ENCODE assay signal across 8 cellular contexts in genomic region chr2:173402405-173402974, GRCh38. TPM values are rescaled to one million over a fixed set of nuclear protein-coding genes. Genes with fewer than 3 reads are reported as not detected.
DNase-seq lines count a peak whose midpoint lies in the region; FAIRE-seq and TF ChIP-seq lines count a peak whose summit lies in the region.

No MANE protein-coding gene starts in this region.

- DNase-seq in AG08396 (ENCODE audit: low spot score) (peak; percentile 85), GM19238 (ENCODE audit: insufficient read length, low spot score) (peak; percentile 63), Karpas-422 (peak; percentile 93), RCC 7860 (ENCODE audit: low spot score) (peak; percentile 77), activated T-helper 1 cell treated with Interleukin-2 at 50 U/mL for 16 hours (ENCODE audit: low read depth) (peak; percentile 44), fibroblast of villous mesenchyme (ENCODE audit: low read depth) (peak; percentile 82), neuronal stem cell (ENCODE audit: low spot score) (peak; percentile 81)

- H4K20me1 ChIP-seq in Karpas-422 (ENCODE audit: insufficient read depth, low read depth, low read length) = no peaks in the 10 kb centered on the region

- no CpG with 5 or more reads among the region's 21 CpGs for WGBS in neuronal stem cell (ENCODE audit: extremely low coverage in 2 of 2, insufficient read length in 2 of 2, insufficient replicate concordance in 1 of 2), 2 donors

- no peaks in the 10 kb centered on the region for H3K27me3 ChIP-seq in Karpas-422 (ENCODE audit: low read length)
- H3K27me3 ChIP-seq in neuronal stem cell (ENCODE audit: control insufficient read depth in 3 of 3, insufficient read depth in 3 of 3, low read depth in 1 of 3, low read length in 3 of 3) = no peaks in the 10 kb centered on the region
- H3K27me3 ChIP-seq in stomach smooth muscle (ENCODE audit: control insufficient read depth in 1 of 2, insufficient read depth in 2 of 2, low read length in 2 of 2) = peaks cover 32 to 33% of the 10 kb centered on the region in 2 donors

- no peak overlapping the region for H2BK5ac ChIP-seq in neuronal stem cell (ENCODE audit: low read length)

- H3K18ac ChIP-seq in neuronal stem cell (ENCODE audit: low read length) = no peak overlapping the region

- no peak overlapping the region for H2AFZ ChIP-seq in Karpas-422 (ENCODE audit: low read length)
- H2AFZ ChIP-seq in neuronal stem cell (ENCODE audit: low read length) = peak overlapping the region; percentile 80

- no peak overlapping the region for H3K4ac ChIP-seq in neuronal stem cell (ENCODE audit: low read length)

- H3K4me3 ChIP-seq in Karpas-422 (ENCODE audit: low read length) = no peak overlapping the region
- peak overlapping the region; percentile 28 for H3K4me3 ChIP-seq in fibroblast of villous mesenchyme (ENCODE audit: low read depth, low read length)
- no peak overlapping the region for H3K4me3 ChIP-seq in neuronal stem cell (ENCODE audit: low read length in 2 of 2)
- peak overlapping the region; percentile 53 to 58 for H3K4me3 ChIP-seq in stomach smooth muscle (ENCODE audit: low read length in 2 of 2)

- H2BK120ac ChIP-seq in neuronal stem cell (ENCODE audit: low read depth, low read length) = no peak overlapping the region

- no peaks in the 10 kb centered on the region for H3K79me2 ChIP-seq in Karpas-422 (ENCODE audit: low read length)

- FAIRE-seq in RCC 7860 (lab: Jason Lieb, UNC) = peak; percentile 80

- no peak overlapping the region for H2AK5ac ChIP-seq in neuronal stem cell (ENCODE audit: low read depth, low read length)

- H3K36me3 ChIP-seq in Karpas-422 (ENCODE audit: insufficient read depth, low read length) (no peaks in the 10 kb centered on the region), neuronal stem cell (replicated peaks in 1 of 2; ENCODE audit: control insufficient read depth in 2 of 2, insufficient read depth in 2 of 2, low read length in 2 of 2) (no peaks in the 10 kb centered on the region), stomach smooth muscle (ENCODE audit: control insufficient read depth in 2 of 2, insufficient read depth in 2 of 2, low read length in 2 of 2) (no peaks in the 10 kb centered on the region)

- H2BK12ac ChIP-seq in neuronal stem cell (ENCODE audit: low read length) = no peak overlapping the region

- no peak overlapping the region for H3K9ac ChIP-seq in Karpas-422 (ENCODE audit: low read length)
- no peak overlapping the region for H3K9ac ChIP-seq in neuronal stem cell (ENCODE audit: low read depth, low read length, poor library complexity)
- H3K9ac ChIP-seq in stomach smooth muscle (ENCODE audit: low read length in 2 of 2) = no peak overlapping the region

- no peaks in the 10 kb centered on the region for H3K79me1 ChIP-seq in neuronal stem cell (ENCODE audit: low read depth, low read length)

- H3K9me3 ChIP-seq in Karpas-422 (ENCODE audit: low read length) (no peaks in the 10 kb centered on the region), neuronal stem cell (replicated peaks in 1 of 2; ENCODE audit: control insufficient read depth in 2 of 2, insufficient read depth in 1 of 2, low read depth in 1 of 2, low read length in 2 of 2) (no peaks in the 10 kb centered on the region), stomach smooth muscle (ENCODE audit: control insufficient read depth in 2 of 2, low read length in 2 of 2) (no peaks in the 10 kb centered on the region)

- no peak overlapping the region for H3K23ac ChIP-seq in neuronal stem cell (ENCODE audit: low read depth, low read length, poor library complexity)

- no peak overlapping the region for H3K27ac ChIP-seq in Karpas-422 (ENCODE audit: low read length)
- H3K27ac ChIP-seq in neuronal stem cell (replicated peaks; ENCODE audit: low read length) = no peak overlapping the region
- no peak overlapping the region for H3K27ac ChIP-seq in stomach smooth muscle (ENCODE audit: low read length)

- peak; percentile 94 for TF ChIP-seq CTCF in fibroblast of villous mesenchyme (IDR thresholded peaks at IDR 0.05; ENCODE audit: insufficient read depth, low read depth, low read length)

- H3K9me2 ChIP-seq in Karpas-422 (replicated peaks; ENCODE audit: insufficient read depth, low read length) = no peaks in the 10 kb centered on the region

- H4K91ac ChIP-seq in neuronal stem cell (ENCODE audit: low read depth, low read length, poor library complexity) = no peak overlapping the region

- H3K4me2 ChIP-seq in Karpas-422 (ENCODE audit: low read depth, low read length, poor library complexity, severe bottlenecking) (no peak overlapping the region), neuronal stem cell (ENCODE audit: insufficient read depth, low read length, poor library complexity, severe bottlenecking) (no peak overlapping the region)

- no peak overlapping the region for H3K14ac ChIP-seq in neuronal stem cell (ENCODE audit: low read length)

- H3K4me1 ChIP-seq in Karpas-422 (ENCODE audit: low read length) (no peaks in the 10 kb centered on the region; the same call in 1 of the 2 replicates), neuronal stem cell (ENCODE audit: control insufficient read depth in 2 of 2, insufficient read depth in 1 of 2, low read depth in 1 of 2, low read length in 2 of 2) (peaks cover 0 to 3% of the 10 kb centered on the region in 2 donors), stomach smooth muscle (ENCODE audit: control insufficient read depth, insufficient read depth, low read length) (peaks cover 8% of the 10 kb centered on the region)

- H4K8ac ChIP-seq in neuronal stem cell (ENCODE audit: low read depth, low read length) = no peak overlapping the region

- H2BK15ac ChIP-seq in neuronal stem cell (ENCODE audit: low read length) = no peak overlapping the region

RNA-seq across cellular contexts. Expression of gene CDCA7, which starts 47.8 kb away (rescaled TPM):
- total RNA-seq in Karpas-422 (2014; rRNA removed; shearing (Covaris generic); ENCODE audit: low replicate concordance) = 35.3 and 43.5 TPM in 2 replicates
- total RNA-seq in fibroblast of villous mesenchyme = 5.5 and 5.6 TPM in 2 replicates
- polyA plus RNA-seq in neuronal stem cell (2013, experiment 1 of 2) = 28.8 TPM
- polyA plus RNA-seq in neuronal stem cell (2013, experiment 2 of 2) = 28.9 TPM

Comparison
In these comparisons a context has a peak if more than half of its experiments do, and no peak if none do; other contexts are left out.
1. H3K4me3 ChIP-seq: peak in fibroblast of villous mesenchyme (single experiment) and stomach smooth muscle (2 of 2); none in Karpas-422 (single experiment) and neuronal stem cell (0 of 2).
2. Peak in every context shown above with its lines, with median percentiles within 50 percentile points of each other: DNase-seq.